ENCODE assay signal across 21 cellular contexts in the genomic region with DNA sequence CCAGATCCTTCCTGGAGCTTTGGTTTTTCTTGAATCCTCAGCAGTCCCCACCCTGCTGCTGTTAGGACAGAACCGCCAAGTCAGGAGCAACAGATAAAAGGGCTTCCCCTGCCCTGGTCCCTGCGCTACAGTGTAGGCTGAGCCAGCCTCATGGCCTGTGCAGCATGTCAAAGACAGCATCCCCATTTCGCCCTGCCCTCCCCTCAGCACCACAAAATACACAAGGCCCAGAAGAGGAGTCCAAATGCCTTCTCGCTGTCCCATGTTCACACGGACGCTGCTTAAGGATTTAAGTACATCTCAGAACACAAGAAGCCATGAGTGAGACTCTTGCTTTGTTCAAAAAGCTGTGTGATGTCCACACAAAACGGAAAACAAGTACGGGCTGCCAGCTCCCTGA.
"Had no signal": no experiment of that assay in that cellular context is flagged by ENCODE, and none has a peak within 500 bp of the region (broad histone marks: within the 10 kb centered on the region; RNA-seq: fewer than 3 reads in every experiment).

No MANE protein-coding gene starts in this region.

- H3K27ac ChIP-seq: coronary artery, dorsolateral prefrontal cortex, epithelial cell of prostate, esophagus squamous epithelium, gastrocnemius medialis, heart right ventricle, left lung, lower lobe of right lung had no signal

- H3K4me3 ChIP-seq: coronary artery, dorsolateral prefrontal cortex, esophagus squamous epithelium, gastrocnemius medialis, heart right ventricle, left lung, lower lobe of right lung had no signal

- DNase-seq: dermis blood vessel endothelial cell; dorsolateral prefrontal cortex; effector CD4-positive, alpha-beta T cell; effector memory CD4-positive, alpha-beta T cell; erythroblast; esophagus squamous epithelium; foreskin fibroblast; foreskin melanocyte; gastrocnemius medialis; glutamatergic neuron; heart right ventricle; hippocampal formation; left lung; left ventricle myocardium superior; lower lobe of right lung; mesendoderm; midbrain; naive thymus-derived CD4-positive, alpha-beta T cell had no signal

- H3K27me3 ChIP-seq: dorsolateral prefrontal cortex, esophagus squamous epithelium, gastrocnemius medialis, heart right ventricle, left lung had no signal

- H3K9me3 ChIP-seq: esophagus squamous epithelium, gastrocnemius medialis, left lung, lower lobe of right lung had no signal

- H3K36me3 ChIP-seq: esophagus squamous epithelium, gastrocnemius medialis, heart right ventricle, left lung, lower lobe of right lung had no signal

- H3K4me1 ChIP-seq: left lung, lower lobe of right lung had no signal

- ATAC-seq: gastrocnemius medialis; left cardiac atrium; left lung; left ventricle myocardium superior; lower lobe of right lung; naive thymus-derived CD4-positive, alpha-beta T cell had no signal

- H3K4me3 Mint-ChIP-seq: naive thymus-derived CD4-positive, alpha-beta T cell had no signal
